Comparison of ENCODE assay signal across 6 cellular contexts in genomic region chr22:25708430-25708829, GRCh38. TPM values are rescaled to one million over a fixed set of nuclear protein-coding genes. Genes with fewer than 3 reads are reported as not detected.
"Had no signal": no experiment of that assay in that cellular context is flagged by ENCODE, and none has a peak within 500 bp of the region (broad histone marks: within the 10 kb centered on the region; RNA-seq: fewer than 3 reads in every experiment).

No MANE protein-coding gene starts in this region.

RNA-seq across cellular contexts. Expression of gene MYO18B, which starts 33.6 kb away (rescaled TPM):
- total RNA-seq: foreskin keratinocyte, left lobe of liver, lung microvascular endothelial cell had no signal
- polyA plus RNA-seq: fibroblast of lung; foreskin keratinocyte; hepatocyte; naive thymus-derived CD4-positive, alpha-beta T cell had no signal
